22 cellular contexts compared by ENCODE assay signal in genomic region chr20:24654425-24654824, GRCh38.
A peak's percentile ranks its signal among the peaks of the same experiment; 100 is the strongest.
DNase-seq lines count a peak whose midpoint lies in the region; ATAC-seq, FAIRE-seq and TF ChIP-seq lines count a peak whose summit lies in the region.
"Had no signal": no experiment of that assay in that cellular context is flagged by ENCODE, and none has a peak within 500 bp of the region (broad histone marks: within the 10 kb centered on the region; RNA-seq: fewer than 3 reads in every experiment).

No MANE protein-coding gene starts in this region.

- H3K4me1 ChIP-seq in A549 = peaks cover 56% of the 10 kb centered on the region
- H3K4me1 ChIP-seq in BLaER1 treated with 17β-estradiol and CSF1 and Interleukin-3, amounts not matched to agents 10 nM and 100 nM = peaks cover 17 to 94% (median 75%) of the 10 kb centered on the region in 10 experiments; a peak in 19 of 20 replicates
- H3K4me1 ChIP-seq: HAP-1 had no signal

- no peaks in the 10 kb centered on the region for H3K36me3 ChIP-seq in BLaER1 treated with 17β-estradiol and CSF1 and Interleukin-3, amounts not matched to agents 10 nM and 100 nM
- H3K36me3 ChIP-seq: HAP-1 had no signal

- H3K27me3 Mint-ChIP-seq in activated T-cell treated with anti-CD3 and anti-CD28 coated beads, Interleukin-2, amount 50 U/mL, for 72 hours (ENCODE audit: low read depth) = no peaks in the 10 kb centered on the region
- H3K27me3 Mint-ChIP-seq in nephron progenitor cell (ENCODE audit: low read depth, poor library complexity) = no peaks in the 10 kb centered on the region
- peaks cover 0 to 3% (median 0%) of the 10 kb centered on the region in 5 donors for H3K27me3 Mint-ChIP-seq in naive thymus-derived CD8-positive, alpha-beta T cell
- H3K27me3 Mint-ChIP-seq: CD4-positive, alpha-beta T cell had no signal

- H3K4me3 ChIP-seq in A549 = no peak overlapping the region
- H3K4me3 ChIP-seq in BLaER1 treated with 17β-estradiol and CSF1 and Interleukin-3, amounts not matched to agents 10 nM and 100 nM = no peak overlapping the region
- H3K4me3 ChIP-seq: GM12878, HAP-1 had no signal

- H4K20me1 ChIP-seq in BLaER1 treated with 17β-estradiol and CSF1 and Interleukin-3, amounts not matched to agents 10 nM and 100 nM = no peaks in the 10 kb centered on the region

- no peak for TF ChIP-seq EP300 in A549 (IDR thresholded peaks at IDR 0.05)

- 9% methylated on average over 1 of the region's 1 CpG for WGBS in A549 (ENCODE audit: missing lambda C conversion rate)

- peak overlapping the region; percentile 54 for H3K27ac Mint-ChIP-seq in activated T-cell treated with anti-CD3 and anti-CD28 coated beads, Interleukin-2, amount 50 U/mL, for 72 hours
- peak overlapping the region; percentile 0 for H3K27ac Mint-ChIP-seq in nephron progenitor cell
- no peak overlapping the region for H3K27ac Mint-ChIP-seq in naive thymus-derived CD8-positive, alpha-beta T cell
- H3K27ac Mint-ChIP-seq: CD14-positive monocyte; CD4-positive, alpha-beta T cell had no signal

- no peak overlapping the region for H3K4me3 Mint-ChIP-seq in activated T-cell treated with anti-CD3 and anti-CD28 coated beads, Interleukin-2, amount 50 U/mL, for 72 hours
- no peak overlapping the region for H3K4me3 Mint-ChIP-seq in nephron progenitor cell
- H3K4me3 Mint-ChIP-seq in naive thymus-derived CD8-positive, alpha-beta T cell = no peak overlapping the region
- H3K4me3 Mint-ChIP-seq: CD14-positive monocyte; CD4-positive, alpha-beta T cell; CD8-positive, alpha-beta memory T cell had no signal

- peak overlapping the region; percentile 75 to 82; a peak in 5 of 6 replicates for H3K27ac ChIP-seq in A549
- no peak overlapping the region for H3K27ac ChIP-seq in BLaER1 treated with 17β-estradiol and CSF1 and Interleukin-3, amounts not matched to agents 10 nM and 100 nM
- H3K27ac ChIP-seq: 22Rv1 had no signal

- no peaks in the 10 kb centered on the region for H3K9me3 ChIP-seq in A549
- no peaks in the 10 kb centered on the region for H3K9me3 ChIP-seq in BLaER1 treated with 17β-estradiol and CSF1 and Interleukin-3, amounts not matched to agents 10 nM and 100 nM (replicated peaks in 1 of 11)
- H3K9me3 ChIP-seq: HAP-1 had no signal

- no peak for DNase-seq in activated T-cell treated with anti-CD3 and anti-CD28 coated beads, Interleukin-2, amount 50 U/mL, for 72 hours
- no peak for DNase-seq in activated T-cell treated with anti-CD3 and anti-CD28 coated beads, Interleukin-2, amount 50 U/mL, for 48 hours
- no peak for DNase-seq in A549 (ENCODE audit: low read depth in 1 of 2, low spot score in 1 of 2)
- DNase-seq in nephron progenitor cell = no peak
- no peak for DNase-seq in naive thymus-derived CD8-positive, alpha-beta T cell
- DNase-seq in NCI-H446 treated with DMSO at 0.1 percent for 48 hours (lab: John Stamatoyannopoulos, UW) = no peak
- DNase-seq: CD4-positive, alpha-beta T cell; CD8-positive, alpha-beta memory T cell; DMS 273 treated with DMSO at 0.1 percent for 48 hours; DMS79; EL; GDM1; GOT3 had no signal

- 0 out of 22 replicates have a peak, but pooled peaks cover 0 to 4% (median 0%) of the 10 kb centered on the region in 11 experiments for H3K27me3 ChIP-seq in BLaER1 treated with 17β-estradiol and CSF1 and Interleukin-3, amounts not matched to agents 10 nM and 100 nM

- H3K9me3 Mint-ChIP-seq in activated T-cell treated with anti-CD3 and anti-CD28 coated beads, Interleukin-2, amount 50 U/mL, for 72 hours = no peaks in the 10 kb centered on the region
- no peaks in the 10 kb centered on the region for H3K9me3 Mint-ChIP-seq in nephron progenitor cell
- H3K9me3 Mint-ChIP-seq in naive thymus-derived CD8-positive, alpha-beta T cell = no peaks in the 10 kb centered on the region
- H3K9me3 Mint-ChIP-seq: CD14-positive monocyte; CD4-positive, alpha-beta T cell; CD8-positive, alpha-beta memory T cell had no signal

- TF ChIP-seq POLR2A in A549 (IDR thresholded peaks at IDR 0.05; ENCODE audit: low read length) = no peak

- no peak for TF ChIP-seq RAD21 in A549 (conservative IDR thresholded peaks at IDR 0.05 in 1 of 2, IDR thresholded peaks at IDR 0.05 in 1 of 2)

- no peaks in the 10 kb centered on the region for H3K4me1 Mint-ChIP-seq in activated T-cell treated with anti-CD3 and anti-CD28 coated beads, Interleukin-2, amount 50 U/mL, for 72 hours (ENCODE audit: low read depth)
- H3K4me1 Mint-ChIP-seq in nephron progenitor cell = peaks cover 54% of the 10 kb centered on the region
- peaks cover 0 to 6% (median 2%) of the 10 kb centered on the region in 4 donors for H3K4me1 Mint-ChIP-seq in naive thymus-derived CD8-positive, alpha-beta T cell
- H3K4me1 Mint-ChIP-seq: CD8-positive, alpha-beta memory T cell had no signal

- POLR2A ChIA-PET in A549 (lab: Yijun Ruan, JAX) = no interaction called here
- POLR2A ChIA-PET in naive thymus-derived CD8-positive, alpha-beta T cell (lab: Charles Lee) = no interaction called here

- H3K4me2 ChIP-seq in A549 = no peak overlapping the region; the same call in 2 of the 3 replicates
- H3K4me2 ChIP-seq in BLaER1 treated with 17β-estradiol and CSF1 and Interleukin-3, amounts not matched to agents 10 nM and 100 nM = peak overlapping the region in 9 of 11 experiments; percentile 11 to 49 (median 21); a peak in 11 of 22 replicates

- H3K36me3 Mint-ChIP-seq in activated T-cell treated with anti-CD3 and anti-CD28 coated beads, Interleukin-2, amount 50 U/mL, for 72 hours (ENCODE audit: insufficient read depth in 2 of 2) = no peaks in the 10 kb centered on the region
- H3K36me3 Mint-ChIP-seq in nephron progenitor cell (ENCODE audit: low read depth) = no peaks in the 10 kb centered on the region
- H3K36me3 Mint-ChIP-seq in naive thymus-derived CD8-positive, alpha-beta T cell = no peaks in the 10 kb centered on the region
- H3K36me3 Mint-ChIP-seq: CD14-positive monocyte; CD8-positive, alpha-beta memory T cell had no signal

- no peak overlapping the region for H3K9ac ChIP-seq in BLaER1 treated with 17β-estradiol and CSF1 and Interleukin-3, amounts not matched to agents 10 nM and 100 nM

- TF ChIP-seq CTCF in A549 (IDR thresholded peaks at IDR 0.05) = no peak
- TF ChIP-seq CTCF in nephron progenitor cell (IDR thresholded peaks at IDR 0.05) = no peak

- ATAC-seq in activated T-cell treated with anti-CD3 and anti-CD28 coated beads, Interleukin-2, amount 50 U/mL, for 72 hours (replicated peaks in 1 of 2) = no peak
- ATAC-seq in A549 = no peak
- no peak for ATAC-seq in GM18873 (IDR thresholded peaks at IDR 0.05; ENCODE audit: low FRiP score, unreplicated experiment)
- ATAC-seq in naive thymus-derived CD8-positive, alpha-beta T cell = no peak
- ATAC-seq: GM12878 had no signal

- CTCF ChIA-PET in A549 (lab: Yijun Ruan, JAX) = no interaction called here

- no peak for FAIRE-seq in A549 (lab: Jason Lieb, UNC)
- FAIRE-seq: A204.1, D721Med, GM12878, H54 had no signal

TF ChIP-seq in A549, 52 proteins besides CTCF, POLR2A, EP300 and RAD21:
- no peak for TF ChIP-seq HEYL (CRISPR knock-in tag; IDR thresholded peaks at IDR 0.05)
- no peak for TF ChIP-seq REST (IDR thresholded peaks at IDR 0.05)
- TF ChIP-seq RARB (CRISPR knock-in tag; IDR thresholded peaks at IDR 0.05) = no peak

Comparison
In these comparisons a context has a peak if more than half of its experiments do, and no peak if none do; other contexts are left out.
1. H3K27ac Mint-ChIP-seq: peak in activated T-cell treated with anti-CD3 and anti-CD28 coated beads, Interleukin-2, amount 50 U/mL, for 72 hours (single experiment) and nephron progenitor cell (single experiment); none in naive thymus-derived CD8-positive, alpha-beta T cell (0 of 10).
2. H3K27ac ChIP-seq: peak in A549 (2 of 2); none in BLaER1 treated with 17β-estradiol and CSF1 and Interleukin-3, amounts not matched to agents 10 nM and 100 nM (0 of 11).